In genomic region chr20:37314099-37314498, GRCh38 we compare ENCODE assay signal across 10 cellular contexts. TPM values are rescaled to one million over a fixed set of nuclear protein-coding genes. Genes with fewer than 3 reads are reported as not detected.
A peak's percentile ranks its signal among the peaks of the same experiment; 100 is the strongest.
DNase-seq lines count a peak whose midpoint lies in the region; ATAC-seq, FAIRE-seq and TF ChIP-seq lines count a peak whose summit lies in the region.
"Had no signal": no experiment of that assay in that cellular context is flagged by ENCODE, and none has a peak within 500 bp of the region (broad histone marks: within the 10 kb centered on the region; RNA-seq: fewer than 3 reads in every experiment).

No MANE protein-coding gene starts in this region.

- no peak overlapping the region for H3K4me3 ChIP-seq in CD8-positive, alpha-beta T cell (ENCODE audit: low read depth, low read length)
- H3K4me3 ChIP-seq in right cardiac atrium (ENCODE audit: low read length) (no peak overlapping the region), rectal smooth muscle tissue (ENCODE audit: low read length) (no peak overlapping the region)

- peaks cover 69% of the 10 kb centered on the region for H3K36me3 Mint-ChIP-seq in CD8-positive, alpha-beta T cell
- peaks cover 63% of the 10 kb centered on the region for H3K36me3 Mint-ChIP-seq in activated B cell treated with CpG ODN at 0.5 μM for 24 hours (ENCODE audit: low read depth)

- FAIRE-seq in HTR-8/SVneo (lab: Jason Lieb, UNC) = no peak

- no peaks in the 10 kb centered on the region for H3K9me3 ChIP-seq in CD8-positive, alpha-beta T cell (ENCODE audit: low read length)
- no peaks in the 10 kb centered on the region for H3K9me3 ChIP-seq in right cardiac atrium (ENCODE audit: control insufficient read depth, low read length)

- CTCF ChIA-PET in CD8-positive, alpha-beta T cell (lab: Charles Lee) = no interaction called here
- CTCF ChIA-PET in activated B cell treated with CpG ODN at 0.5 μM for 24 hours (lab: Charles Lee) = interaction anchor here (1.2 kb wide), 1 partner anchor 38 kb away, joined by 3 read pairs; no protein-coding TSS in a partner anchor

- H3K4me3 Mint-ChIP-seq in CD8-positive, alpha-beta T cell = no peak overlapping the region
- no peak overlapping the region for H3K4me3 Mint-ChIP-seq in activated B cell treated with CpG ODN at 0.5 μM for 24 hours

- H3K27me3 Mint-ChIP-seq in CD8-positive, alpha-beta T cell (ENCODE audit: low read depth) = no peaks in the 10 kb centered on the region
- no peaks in the 10 kb centered on the region for H3K27me3 Mint-ChIP-seq in activated B cell treated with CpG ODN at 0.5 μM for 24 hours

- peaks cover 31% of the 10 kb centered on the region for H3K4me1 Mint-ChIP-seq in CD8-positive, alpha-beta T cell (ENCODE audit: low read depth)
- peaks cover 53% of the 10 kb centered on the region for H3K4me1 Mint-ChIP-seq in activated B cell treated with CpG ODN at 0.5 μM for 24 hours

- H3K27ac Mint-ChIP-seq in CD8-positive, alpha-beta T cell = peak overlapping the region; percentile 74
- H3K27ac Mint-ChIP-seq in activated B cell treated with CpG ODN at 0.5 μM for 24 hours = peak overlapping the region; percentile 92

- peak overlapping the region; percentile 14 for H3K9ac ChIP-seq in rectal smooth muscle tissue (ENCODE audit: low read length)

- H3K36me3 ChIP-seq in CD8-positive, alpha-beta T cell (ENCODE audit: insufficient read depth, low read length) = peaks cover 8% of the 10 kb centered on the region
- H3K36me3 ChIP-seq in rectal smooth muscle tissue (ENCODE audit: control insufficient read depth, insufficient read depth, low read length) = peaks cover 16% of the 10 kb centered on the region

- H3K4me1 ChIP-seq in CD8-positive, alpha-beta T cell (ENCODE audit: insufficient read depth, low read length) = peaks cover 13% of the 10 kb centered on the region
- H3K4me1 ChIP-seq in right cardiac atrium (ENCODE audit: control insufficient read depth, insufficient read depth, low read length) (peaks cover 11% of the 10 kb centered on the region), rectal smooth muscle tissue (ENCODE audit: control insufficient read depth, insufficient read depth, low read length) (peaks cover 35% of the 10 kb centered on the region)

- DNase-seq in CD8-positive, alpha-beta T cell = no peak
- no peak for DNase-seq in activated B cell treated with CpG ODN at 0.5 μM for 24 hours
- peak in 1 of 3 donors; percentile 57 for DNase-seq in right cardiac atrium
- DNase-seq in NOMO-1 (lab: John Stamatoyannopoulos, UW; ENCODE audit: unreplicated experiment in 2 of 2) = no peak
- DNase-seq in posterior vena cava (ENCODE audit: low spot score) = no peak
- DNase-seq in HTR-8/SVneo (ENCODE audit: insufficient read length, low spot score) = no peak
- no peak for DNase-seq in SW 1271 (lab: John Stamatoyannopoulos, UW)
- DNase-seq: effector memory CD4-positive, alpha-beta T cell; NCI-H2029 treated with DMSO at 0.1 percent for 48 hours had no signal

- no peaks in the 10 kb centered on the region for H3K27me3 ChIP-seq in CD8-positive, alpha-beta T cell (ENCODE audit: insufficient read depth, low read length)
- H3K27me3 ChIP-seq in right cardiac atrium (ENCODE audit: control insufficient read depth, insufficient read depth) (no peaks in the 10 kb centered on the region), rectal smooth muscle tissue (ENCODE audit: control insufficient read depth, insufficient read depth, low read length) (no peaks in the 10 kb centered on the region)

- no peak overlapping the region for H3K27ac ChIP-seq in CD8-positive, alpha-beta T cell (ENCODE audit: low read depth, low read length)
- H3K27ac ChIP-seq in right cardiac atrium (ENCODE audit: low read length) (peak overlapping the region; percentile 90), rectal smooth muscle tissue (ENCODE audit: low read depth, low read length) (peak overlapping the region; percentile 85)

- POLR2A ChIA-PET in CD8-positive, alpha-beta T cell (lab: Charles Lee) = no interaction called here
- POLR2A ChIA-PET in activated B cell treated with CpG ODN at 0.5 μM for 24 hours (lab: Charles Lee) = interaction anchor here (0.7 to 2.1 kb wide), 5 partner anchors 12 to 37 kb away, joined by 3 to 15 read pairs (median 3); partner anchors contain the start of genes MANBAL and SRC

- WGBS in right cardiac atrium = 73% methylated on average over 4 of the region's 4 CpGs

- TF ChIP-seq CTCF in CD8-positive, alpha-beta T cell (IDR thresholded peaks at IDR 0.05) = no peak
- TF ChIP-seq CTCF in activated B cell treated with CpG ODN at 0.5 μM for 24 hours (IDR thresholded peaks at IDR 0.05) = no peak

- intact Hi-C loops in CD8-positive, alpha-beta T cell (cut with DNase I, micrococcal nuclease) = no loop called here
- intact Hi-C loops in activated B cell treated with CpG ODN at 0.5 μM for 24 hours (cut with micrococcal nuclease) (no loop called here), right cardiac atrium (cut with DNase I) (no loop called here), posterior vena cava (cut with DNase I) (no loop called here)

- no peak for ATAC-seq in CD8-positive, alpha-beta T cell
- ATAC-seq in activated B cell treated with CpG ODN at 0.5 μM for 24 hours (ENCODE audit: low read depth) = no peak
- ATAC-seq in right cardiac atrium = no peak

- no peaks in the 10 kb centered on the region for H3K9me3 Mint-ChIP-seq in CD8-positive, alpha-beta T cell
- H3K9me3 Mint-ChIP-seq in activated B cell treated with CpG ODN at 0.5 μM for 24 hours = no peaks in the 10 kb centered on the region

RNA-seq across cellular contexts. Expression of gene MANBAL, which starts 24.6 kb away (rescaled TPM):
- 1 to 10 TPM; 4.0 to 6.3 TPM for total RNA-seq in CD8-positive, alpha-beta T cell
- total RNA-seq in activated B cell treated with CpG ODN at 0.5 μM for 24 hours (20.1 and 21.0 TPM in 2 replicates), right cardiac atrium (10 to 100 TPM; 22.9 to 30.6 (median 29.5) TPM), posterior vena cava (10 to 100 TPM; 51.9 to 54.2 TPM)
- polyA plus RNA-seq in right cardiac atrium = 34.8 TPM

RNA-seq across cellular contexts. Expression of gene SRC, which starts 31.8 kb away (rescaled TPM):
- total RNA-seq in CD8-positive, alpha-beta T cell = 1 to 10 TPM in 1 of 2 experiments, under 1 TPM in 1; 0.84 to 2.3 TPM
- total RNA-seq in activated B cell treated with CpG ODN at 0.5 μM for 24 hours = 62.9 and 72.7 TPM in 2 replicates
- total RNA-seq in right cardiac atrium = 10 to 100 TPM; 11.8 to 14.0 (median 13.4) TPM
- 9.5 TPM for polyA plus RNA-seq in right cardiac atrium
- 10 to 100 TPM; 35.4 to 39.1 TPM for total RNA-seq in posterior vena cava

RNA-seq across cellular contexts. Expression of gene GHRH, which starts 52.5 kb away (rescaled TPM):
- total RNA-seq in CD8-positive, alpha-beta T cell = not detected
- total RNA-seq in activated B cell treated with CpG ODN at 0.5 μM for 24 hours = not detected in 2 replicates
- total RNA-seq in right cardiac atrium = 10 to 100 TPM in 3 of 4 donors, 1 to 10 TPM in 1; 7.3 to 23.5 (median 14.3) TPM
- 19.5 TPM for polyA plus RNA-seq in right cardiac atrium
- not detected for total RNA-seq in posterior vena cava
